Comparison of ENCODE assay signal across 19 cellular contexts in the genomic region with DNA sequence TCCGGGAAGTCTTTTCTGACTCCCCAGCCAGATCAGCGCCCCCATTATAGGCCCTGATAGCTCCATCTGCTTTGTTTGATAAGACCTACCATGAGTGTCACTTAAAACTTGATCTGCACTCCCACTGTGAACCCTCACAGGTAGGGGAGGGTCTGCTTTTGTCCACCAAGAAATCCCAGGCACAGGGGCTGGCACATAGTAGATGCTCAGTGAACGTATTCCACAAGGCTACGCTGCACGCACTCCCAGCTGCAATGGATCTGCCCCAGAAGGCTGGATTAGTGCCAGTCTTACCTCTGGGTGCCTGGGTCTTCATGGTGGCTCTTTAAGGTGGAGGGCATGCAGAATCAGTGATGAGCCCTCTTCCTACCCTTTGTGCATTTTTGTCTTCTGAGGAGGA.
"Had no signal": no experiment of that assay in that cellular context is flagged by ENCODE, and none has a peak within 500 bp of the region (broad histone marks: within the 10 kb centered on the region; RNA-seq: fewer than 3 reads in every experiment).

No MANE protein-coding gene starts in this region.

- DNase-seq: activated CD4-positive, alpha-beta T cell treated with anti-CD3 and anti-CD28 coated beads for 1 hour; activated CD4-positive, alpha-beta T cell treated with anti-CD3 and anti-CD28 coated beads, Interleukin-2, amount 50 U/mL, for 4 hours; activated gamma-delta T cell; activated T-cell treated with anti-CD3 and anti-CD28 coated beads, Interleukin-2, amount 50 U/mL, for 72 hours; dermis blood vessel endothelial cell; left lung; mucosa of descending colon; nucleus accumbens; right cardiac atrium; small intestine; stimulated activated CD4-positive, alpha-beta T cell treated with anti-CD3 and anti-CD28 coated beads, Interleukin-4, amount 100 ng/mL, for 4 hours; stimulated activated naive CD4-positive, alpha-beta T cell treated with Interleukin-2 at 50 U/mL for 16 hours; T-helper 1 cell; T1000 had no signal

- H3K9me3 Mint-ChIP-seq: activated naive CD4-positive, alpha-beta T cell treated with anti-CD3 and anti-CD28 coated beads, Interleukin-2, amount 50 U/mL, for 72 hours; activated T-cell treated with anti-CD3 and anti-CD28 coated beads, Interleukin-2, amount 50 U/mL, for 72 hours; naive thymus-derived CD4-positive, alpha-beta T cell had no signal

- H3K27ac ChIP-seq: left lung, upper lobe of left lung had no signal

- H3K4me3 Mint-ChIP-seq: activated T-cell treated with anti-CD3 and anti-CD28 coated beads, Interleukin-2, amount 50 U/mL, for 72 hours; naive thymus-derived CD4-positive, alpha-beta T cell had no signal

- H3K36me3 Mint-ChIP-seq: activated naive CD4-positive, alpha-beta T cell treated with anti-CD3 and anti-CD28 coated beads, Interleukin-2, amount 50 U/mL, for 72 hours; naive thymus-derived CD4-positive, alpha-beta T cell had no signal

- H3K4me3 ChIP-seq: body of pancreas, left lung, mucosa of descending colon, upper lobe of left lung had no signal

- H3K27ac Mint-ChIP-seq: activated naive CD4-positive, alpha-beta T cell treated with anti-CD3 and anti-CD28 coated beads, Interleukin-2, amount 50 U/mL, for 72 hours; activated T-cell treated with anti-CD3 and anti-CD28 coated beads, Interleukin-2, amount 50 U/mL, for 72 hours; naive thymus-derived CD4-positive, alpha-beta T cell had no signal

- ATAC-seq: activated naive CD4-positive, alpha-beta T cell treated with anti-CD3 and anti-CD28 coated beads, Interleukin-2, amount 50 U/mL, for 72 hours; activated T-cell treated with anti-CD3 and anti-CD28 coated beads, Interleukin-2, amount 50 U/mL, for 72 hours; mucosa of descending colon; naive thymus-derived CD4-positive, alpha-beta T cell; right cardiac atrium; SK-N-SH treated with all-trans-retinoic acid at 6 μM for 48 hours had no signal

- H3K4me1 ChIP-seq: left lung, upper lobe of left lung had no signal

- H3K36me3 ChIP-seq: left lung, upper lobe of left lung had no signal

- H3K9me3 ChIP-seq: body of pancreas, left lung, mucosa of descending colon, upper lobe of left lung had no signal

- H3K27me3 ChIP-seq: body of pancreas, upper lobe of left lung had no signal
